Comparison of ENCODE assay signal across 10 cellular contexts in the genomic region with DNA sequence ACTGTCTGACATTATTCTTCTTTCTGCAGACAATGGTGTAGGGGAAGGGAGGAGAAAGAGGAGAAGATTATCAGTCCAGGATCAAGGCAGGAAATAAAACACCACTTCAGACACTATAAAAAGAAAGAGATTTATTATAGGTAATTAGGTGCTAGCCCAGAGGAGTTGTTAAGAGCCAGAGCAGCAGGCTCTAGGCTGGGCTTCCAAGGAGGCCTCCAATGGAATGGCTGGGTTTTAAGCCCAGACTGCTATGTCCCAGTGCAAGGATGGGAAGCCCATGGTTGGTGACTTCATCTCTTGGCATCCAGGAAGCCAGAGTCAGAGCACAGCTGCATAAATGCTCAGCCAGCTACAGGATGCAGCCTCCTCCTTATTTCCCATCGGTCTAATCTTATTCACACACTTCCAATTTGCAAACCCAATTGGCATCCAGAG.
DNase-seq lines count a peak whose midpoint lies in the region.
"Had no signal": no experiment of that assay in that cellular context is flagged by ENCODE, and none has a peak within 500 bp of the region (broad histone marks: within the 10 kb centered on the region; RNA-seq: fewer than 3 reads in every experiment).

No MANE protein-coding gene starts in this region.

- no peaks in the 10 kb centered on the region for H3K27me3 ChIP-seq in SJCRH30
- H3K27me3 ChIP-seq: cardiac muscle cell had no signal

- no peaks in the 10 kb centered on the region; the same call in 1 of the 2 replicates for H3K4me1 ChIP-seq in SJCRH30

- no peak overlapping the region for H3K4me3 ChIP-seq in SJCRH30
- H3K4me3 ChIP-seq: cardiac muscle cell had no signal

- no peaks in the 10 kb centered on the region for H3K9me3 ChIP-seq in SJCRH30 (replicated peaks)

- DNase-seq in GOT3 (lab: John Stamatoyannopoulos, UW) (peak; percentile 2), SJCRH30 (peak; percentile 44 to 45), fibroblast of the conjunctiva (ENCODE audit: low read depth) (peak; percentile 18), smooth muscle cell of the brain vasculature (ENCODE audit: low read depth, low spot score) (peak; percentile 7), NCI-H748 (lab: John Stamatoyannopoulos, UW; ENCODE audit: unreplicated experiment) (no peak), NCI-H146 (lab: John Stamatoyannopoulos, UW) (no peak), KBM-7 (no peak)
- DNase-seq: GF-D8, NCI-H1436 had no signal

- no peak overlapping the region for H3K27ac ChIP-seq in SJCRH30
- H3K27ac ChIP-seq: cardiac muscle cell had no signal

- H3K36me3 ChIP-seq in SJCRH30 = no peaks in the 10 kb centered on the region
- H3K36me3 ChIP-seq: cardiac muscle cell had no signal

- in situ Hi-C loops in KBM-7 (cut with MboI; ENCODE audit: low pct_unique_long_range_greater_than_20kb, low sequenced_read_pairs) = no loop called here

Comparison
In these comparisons a context has a peak if more than half of its experiments do, and no peak if none do; other contexts are left out.
1. DNase-seq: peak in GOT3 (single experiment), SJCRH30 (2 of 2), fibroblast of the conjunctiva (single experiment) and smooth muscle cell of the brain vasculature (single experiment); none in NCI-H748 (single experiment), NCI-H146 (single experiment) and KBM-7 (single experiment).